Comparison of ENCODE assay signal across 9 cellular contexts in the genomic region with DNA sequence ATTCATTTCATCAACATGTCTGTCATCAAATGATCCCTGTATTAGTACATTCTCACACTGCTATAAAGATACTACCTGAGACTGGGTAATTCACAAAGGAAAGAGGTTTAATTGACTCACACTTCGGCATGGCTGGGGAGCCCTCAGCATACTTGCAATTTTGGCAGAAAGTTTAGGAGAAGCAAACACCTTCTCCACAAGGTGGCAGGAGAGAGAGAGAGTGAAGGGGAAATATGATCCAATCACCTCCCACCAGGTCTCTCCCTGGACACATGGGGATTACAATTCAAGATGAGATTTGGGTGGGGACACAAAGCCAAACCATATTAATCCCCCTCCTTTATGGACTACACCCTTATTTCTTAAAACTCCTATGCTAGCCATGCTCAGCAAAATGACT.
A peak's percentile ranks its signal among the peaks of the same experiment; 100 is the strongest.
DNase-seq lines count a peak whose midpoint lies in the region; ATAC-seq and TF ChIP-seq lines count a peak whose summit lies in the region.
"Had no signal": no experiment of that assay in that cellular context is flagged by ENCODE, and none has a peak within 500 bp of the region (broad histone marks: within the 10 kb centered on the region; RNA-seq: fewer than 3 reads in every experiment).

No MANE protein-coding gene starts in this region.

- H3K27me3 ChIP-seq in BE2C (no peaks in the 10 kb centered on the region), HCT116 (ENCODE audit: insufficient read depth, low read length) (no peaks in the 10 kb centered on the region)

- peaks cover 4% of the 10 kb centered on the region; the same call in 1 of the 2 replicates for H3K4me1 ChIP-seq in BE2C
- no peaks in the 10 kb centered on the region for H3K4me1 ChIP-seq in HCT116 (ENCODE audit: control insufficient read depth in 1 of 2, insufficient read depth in 2 of 2, low read length in 2 of 2)

- H3K4me3 ChIP-seq in BE2C (ENCODE audit: low read depth, low read length) (no peak overlapping the region), HCT116 (replicated peaks in 1 of 2; ENCODE audit: low read depth in 1 of 2, low read length in 2 of 2) (no peak overlapping the region)

- DNase-seq in BE2C: peak; percentile 41
- DNase-seq in HCT116 (ENCODE audit: low read depth, low spot score): no peak
- peak; percentile 6 for DNase-seq in UCSD-AML1 (lab: John Stamatoyannopoulos, UW; ENCODE audit: unreplicated experiment)
- DNase-seq in iPS-NIHi11 (ENCODE audit: low spot score): peak; percentile 12
- DNase-seq in GM03348 (ENCODE audit: low spot score): no peak
- no peak for DNase-seq in NCI-H1105 treated with DMSO at 0.1 percent for 48 hours (lab: John Stamatoyannopoulos, UW)
- DNase-seq: NK-92 treated with Interleukin-12 subunit alpha and Interleukin-12 subunit beta, amount 100 ng/mL, for 24 hours had no signal

- BruUV-seq in HCT116 (replicated peaks; lab: Mats Ljungman, UMichigan): no TSS peak

- no peak overlapping the region for H3K9ac ChIP-seq in HCT116 (ENCODE audit: low read length)

- no peaks in the 10 kb centered on the region for H3K79me2 ChIP-seq in HCT116 (ENCODE audit: insufficient read depth, low read length)

- RAD21 ChIA-PET in HCT116 (lab: Charles Lee; ENCODE audit: low non-redundant PET in 1 of 2, low total read pairs in 2 of 2, uncharacterized antibody in 2 of 2, unreplicated experiment in 2 of 2): no interaction called here

- no peak overlapping the region for H2AFZ ChIP-seq in HCT116 (ENCODE audit: low read depth, low read length, poor library complexity, severe bottlenecking)

- POLR2A ChIA-PET in HCT116 (lab: Charles Lee): no interaction called here

- intact Hi-C loops in HCT116 (cut with micrococcal nuclease): no loop called here

- no peaks in the 10 kb centered on the region for H3K9me2 ChIP-seq in HCT116 (ENCODE audit: insufficient read depth)

- no peak overlapping the region for H3K27ac ChIP-seq in HCT116 (ENCODE audit: low read depth, low read length)

- H3K36me3 ChIP-seq in BE2C (no peaks in the 10 kb centered on the region), HCT116 (ENCODE audit: control insufficient read depth in 1 of 2, insufficient read depth in 2 of 2, low read length in 2 of 2) (no peaks in the 10 kb centered on the region)

- H3K9me3 ChIP-seq in BE2C: no peaks in the 10 kb centered on the region
- peaks cover 13 to 14% of the 10 kb centered on the region in 2 experiments; a peak in 2 of 4 replicates for H3K9me3 ChIP-seq in HCT116 (ENCODE audit: control insufficient read depth in 1 of 2, insufficient read depth in 1 of 2, low read depth in 1 of 2, low read length in 2 of 2)

- no peaks in the 10 kb centered on the region for H4K20me1 ChIP-seq in HCT116 (ENCODE audit: insufficient read depth)

- ATAC-seq in HCT116 (no peak), HG03439 (IDR thresholded peaks at IDR 0.05; ENCODE audit: unreplicated experiment) (no peak), GM19455 (IDR thresholded peaks at IDR 0.05; ENCODE audit: unreplicated experiment) (no peak)

- TF ChIP-seq POLR2A in HCT116 (IDR thresholded peaks at IDR 0.05; ENCODE audit: borderline replicate concordance, extremely low read depth, insufficient read depth, insufficient read length): no peak

- CTCF ChIA-PET in HCT116 (lab: Charles Lee): no interaction called here

- no peak for TF ChIP-seq RAD21 in HCT116 (IDR thresholded peaks at IDR 0.05; ENCODE audit: low read depth)

- TF ChIP-seq CTCF in BE2C (IDR thresholded peaks at IDR 0.05; ENCODE audit: low read depth, low read length) (peak; percentile 70), HCT116 (IDR thresholded peaks at IDR 0.05 in 2 of 3, conservative IDR thresholded peaks at IDR 0.05 in 1 of 3; ENCODE audit: borderline replicate concordance in 1 of 3, insufficient read depth in 1 of 3, low read depth in 2 of 3, low read length in 2 of 3) (peak in 2 of 3 experiments; percentile 12 to 18; a peak in 1 of 6 replicates)

- no peak overlapping the region for H3K4me2 ChIP-seq in HCT116 (ENCODE audit: low read length)

TF ChIP-seq in HCT116, 20 proteins besides CTCF, POLR2A, EP300 and RAD21:
- TF ChIP-seq CBX3 (IDR thresholded peaks at IDR 0.05; ENCODE audit: low read depth) (no peak), REST (IDR thresholded peaks at IDR 0.05; ENCODE audit: low read depth) (no peak), SP1 (IDR thresholded peaks at IDR 0.05; ENCODE audit: low read depth) (no peak), EZH2phosphoT487 (IDR thresholded peaks at IDR 0.05; ENCODE audit: borderline replicate concordance) (no peak), POLR2AphosphoS5 (IDR thresholded peaks at IDR 0.05; ENCODE audit: low read depth, low read length) (no peak), SIN3A (IDR thresholded peaks at IDR 0.05; ENCODE audit: low read depth) (no peak), FOSL1 (IDR thresholded peaks at IDR 0.05; ENCODE audit: low read depth) (no peak), EZH2 (IDR thresholded peaks at IDR 0.05) (no peak), ZNF274 (IDR thresholded peaks at IDR 0.05; ENCODE audit: low read depth, low read length) (no peak), CEBPB (IDR thresholded peaks at IDR 0.05; ENCODE audit: low read depth) (no peak), ZFX (IDR thresholded peaks at IDR 0.05) (no peak), MAX (IDR thresholded peaks at IDR 0.05) (no peak), ELF1 (IDR thresholded peaks at IDR 0.05; ENCODE audit: borderline replicate concordance, low read depth) (no peak)

Comparison
In these comparisons a context has a peak if more than half of its experiments do, and no peak if none do; other contexts are left out.
1. DNase-seq: peak in BE2C (single experiment), UCSD-AML1 (single experiment) and iPS-NIHi11 (single experiment); none in HCT116 (single experiment), GM03348 (single experiment) and NCI-H1105 treated with DMSO at 0.1 percent for 48 hours (single experiment).